17 cellular contexts compared by ENCODE assay signal in the genomic region with DNA sequence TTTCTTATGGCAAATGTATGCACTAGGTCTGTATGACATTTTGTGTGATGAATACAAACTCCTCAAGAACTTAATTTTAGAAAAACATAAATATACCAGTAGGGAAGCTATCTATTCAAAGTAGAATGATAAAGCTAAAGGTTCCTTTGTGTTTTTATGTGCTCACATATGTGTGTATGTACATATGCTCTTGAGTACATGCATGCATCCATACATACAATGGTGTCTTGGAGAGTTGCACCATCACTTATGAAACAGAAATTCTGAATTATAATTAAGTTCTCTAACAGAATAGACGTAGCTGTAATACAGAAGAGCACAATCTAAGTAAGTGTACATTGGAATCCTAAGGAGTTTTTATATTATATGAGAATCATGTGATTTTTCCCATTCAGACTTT. TPM values are rescaled to one million over a fixed set of nuclear protein-coding genes. Genes with fewer than 3 reads are reported as not detected.
DNase-seq lines count a peak whose midpoint lies in the region; ATAC-seq and TF ChIP-seq lines count a peak whose summit lies in the region.
"Had no signal": no experiment of that assay in that cellular context is flagged by ENCODE, and none has a peak within 500 bp of the region (broad histone marks: within the 10 kb centered on the region; RNA-seq: fewer than 3 reads in every experiment).

No MANE protein-coding gene starts in this region.

- in situ Hi-C loops in Caki2 (cut with HindIII; ENCODE audit: low pct_unique_long_range_greater_than_20kb, low sequenced_read_pairs): no loop called here

- no peak overlapping the region for H3K4me3 ChIP-seq in hepatocyte
- H3K4me3 ChIP-seq: PC-9 had no signal

- H3K36me3 ChIP-seq in hepatocyte (replicated peaks; ENCODE audit: insufficient read depth, low read depth): no peaks in the 10 kb centered on the region

- H3K27me3 Mint-ChIP-seq in activated T-helper 1 cell treated with anti-CD3 and anti-CD28 coated beads, Interleukin-12 subunit alpha, Interleukin-12 subunit beta, Interleukin-2, Interleukin-4 antibody, amounts not matched to agents 30 ng/mL and 10 ng/mL and 1 ng/mL, durations not matched to agents 14 hours and 24 hours and 36 hours (ENCODE audit: insufficient read depth): peaks cover 44% of the 10 kb centered on the region

- H3K9me3 Mint-ChIP-seq in activated T-helper 1 cell treated with anti-CD3 and anti-CD28 coated beads, Interleukin-12 subunit alpha, Interleukin-12 subunit beta, Interleukin-2, Interleukin-4 antibody, amounts not matched to agents 30 ng/mL and 10 ng/mL and 1 ng/mL, durations not matched to agents 14 hours and 24 hours and 36 hours: no peaks in the 10 kb centered on the region
- H3K9me3 Mint-ChIP-seq: H9 had no signal

- ATAC-seq in GM18517 (IDR thresholded peaks at IDR 0.05; ENCODE audit: unreplicated experiment): no peak
- ATAC-seq: Right ventricle myocardium inferior had no signal

- DNase-seq in Caki2 (ENCODE audit: low read depth) (peak; percentile 55), NCI-H1105 treated with DMSO at 0.1 percent for 48 hours (lab: John Stamatoyannopoulos, UW) (peak; percentile 85), NCI-H69 (lab: John Stamatoyannopoulos, UW) (peak; percentile 72), hepatocyte (ENCODE audit: low spot score) (no peak), AG08396 (ENCODE audit: low spot score) (no peak)
- DNase-seq in activated T-helper 1 cell treated with anti-CD3 and anti-CD28 coated beads, Interleukin-12 subunit alpha, Interleukin-12 subunit beta, Interleukin-2, Interleukin-4 antibody, amounts not matched to agents 30 ng/mL and 10 ng/mL and 1 ng/mL, durations not matched to agents 14 hours and 24 hours and 36 hours (ENCODE audit: low spot score): no peak
- DNase-seq: Calu3; CD4-positive, CD25-positive, alpha-beta regulatory T cell; H9; KBM-7; NCI-H2171; NCI-H524; PC-9; SK-N-SH; T-helper 1 cell had no signal

- no peaks in the 10 kb centered on the region for H3K9me3 ChIP-seq in hepatocyte (ENCODE audit: low read depth)
- H3K9me3 ChIP-seq: SK-N-SH had no signal

- intact Hi-C loops in activated T-helper 1 cell treated with anti-CD3 and anti-CD28 coated beads, Interleukin-12 subunit alpha, Interleukin-12 subunit beta, Interleukin-2, Interleukin-4 antibody, amounts not matched to agents 30 ng/mL and 10 ng/mL and 1 ng/mL, durations not matched to agents 14 hours and 24 hours and 36 hours (cut with micrococcal nuclease): no loop called here

- 69% methylated on average over 1 of the region's 1 CpG for WGBS in hepatocyte (ENCODE audit: low lambda C conversion rate, missing lambda C conversion rate)

- no peaks in the 10 kb centered on the region for H3K79me2 ChIP-seq in hepatocyte

- no peaks in the 10 kb centered on the region for H4K20me1 ChIP-seq in hepatocyte (ENCODE audit: insufficient read depth, poor library complexity, severe bottlenecking)

- H2AFZ ChIP-seq in hepatocyte: no peak overlapping the region
- H2AFZ ChIP-seq: PC-9 had no signal

- H3K27me3 ChIP-seq in hepatocyte: peaks cover 63% of the 10 kb centered on the region

- peaks cover 10% of the 10 kb centered on the region for H3K4me1 Mint-ChIP-seq in activated T-helper 1 cell treated with anti-CD3 and anti-CD28 coated beads, Interleukin-12 subunit alpha, Interleukin-12 subunit beta, Interleukin-2, Interleukin-4 antibody, amounts not matched to agents 30 ng/mL and 10 ng/mL and 1 ng/mL, durations not matched to agents 14 hours and 24 hours and 36 hours (ENCODE audit: low read depth)

- H3K4me3 Mint-ChIP-seq in activated T-helper 1 cell treated with anti-CD3 and anti-CD28 coated beads, Interleukin-12 subunit alpha, Interleukin-12 subunit beta, Interleukin-2, Interleukin-4 antibody, amounts not matched to agents 30 ng/mL and 10 ng/mL and 1 ng/mL, durations not matched to agents 14 hours and 24 hours and 36 hours: no peak overlapping the region
- H3K4me3 Mint-ChIP-seq: CD4-positive, CD25-positive, alpha-beta regulatory T cell; H9 had no signal

- H3K27ac Mint-ChIP-seq in activated T-helper 1 cell treated with anti-CD3 and anti-CD28 coated beads, Interleukin-12 subunit alpha, Interleukin-12 subunit beta, Interleukin-2, Interleukin-4 antibody, amounts not matched to agents 30 ng/mL and 10 ng/mL and 1 ng/mL, durations not matched to agents 14 hours and 24 hours and 36 hours: no peak overlapping the region
- H3K27ac Mint-ChIP-seq: CD4-positive, CD25-positive, alpha-beta regulatory T cell; H9 had no signal

- no peak for TF ChIP-seq CTCF in hepatocyte (IDR thresholded peaks at IDR 0.05; ENCODE audit: poor library complexity)

- H3K36me3 Mint-ChIP-seq in activated T-helper 1 cell treated with anti-CD3 and anti-CD28 coated beads, Interleukin-12 subunit alpha, Interleukin-12 subunit beta, Interleukin-2, Interleukin-4 antibody, amounts not matched to agents 30 ng/mL and 10 ng/mL and 1 ng/mL, durations not matched to agents 14 hours and 24 hours and 36 hours (ENCODE audit: low read depth): no peaks in the 10 kb centered on the region
- H3K36me3 Mint-ChIP-seq: CD4-positive, CD25-positive, alpha-beta regulatory T cell had no signal

- H3K4me2 ChIP-seq in hepatocyte: peak overlapping the region; percentile 15
- H3K4me2 ChIP-seq: PC-9, SK-N-SH had no signal

- H3K4me1 ChIP-seq in hepatocyte (ENCODE audit: insufficient read depth): no peaks in the 10 kb centered on the region

- H3K9me2 ChIP-seq in hepatocyte (replicated peaks; ENCODE audit: insufficient read depth): no peaks in the 10 kb centered on the region
- H3K9me2 ChIP-seq: SK-N-SH had no signal

- H3K27ac ChIP-seq in hepatocyte: no peak overlapping the region
- H3K27ac ChIP-seq: PC-9 had no signal

RNA-seq across cellular contexts. Expression of gene NKAIN2, which starts 2.3 kb away (rescaled TPM):
- 1.1 and 2.5 TPM in 2 replicates for total RNA-seq in Caki2 (2014; rRNA removed; shearing (Covaris generic); ENCODE audit: low replicate concordance)
- 1.3 and 2.6 TPM in 2 replicates for total RNA-seq in hepatocyte
- polyA plus RNA-seq in hepatocyte: 0.48 and 2.2 TPM in 2 replicates
- not detected in 2 replicates for total RNA-seq in activated T-helper 1 cell treated with anti-CD3 and anti-CD28 coated beads, Interleukin-12 subunit alpha, Interleukin-12 subunit beta, Interleukin-2, Interleukin-4 antibody, amounts not matched to agents 30 ng/mL and 10 ng/mL and 1 ng/mL, durations not matched to agents 14 hours and 24 hours and 36 hours
- total RNA-seq: Calu3; CD4-positive, CD25-positive, alpha-beta regulatory T cell; PC-9 had no signal
- polyA plus RNA-seq: CD4-positive, CD25-positive, alpha-beta regulatory T cell; SK-N-SH had no signal

Comparison
In these comparisons a context has a peak if more than half of its experiments do, and no peak if none do; other contexts are left out.
1. DNase-seq: peak in Caki2 (single experiment), NCI-H1105 treated with DMSO at 0.1 percent for 48 hours (single experiment) and NCI-H69 (single experiment); none in hepatocyte (single experiment), AG08396 (single experiment) and activated T-helper 1 cell treated with anti-CD3 and anti-CD28 coated beads, Interleukin-12 subunit alpha, Interleukin-12 subunit beta, Interleukin-2, Interleukin-4 antibody, amounts not matched to agents 30 ng/mL and 10 ng/mL and 1 ng/mL, durations not matched to agents 14 hours and 24 hours and 36 hours (single experiment).